Comparison of ENCODE assay signal across 8 cellular contexts in the genomic region with DNA sequence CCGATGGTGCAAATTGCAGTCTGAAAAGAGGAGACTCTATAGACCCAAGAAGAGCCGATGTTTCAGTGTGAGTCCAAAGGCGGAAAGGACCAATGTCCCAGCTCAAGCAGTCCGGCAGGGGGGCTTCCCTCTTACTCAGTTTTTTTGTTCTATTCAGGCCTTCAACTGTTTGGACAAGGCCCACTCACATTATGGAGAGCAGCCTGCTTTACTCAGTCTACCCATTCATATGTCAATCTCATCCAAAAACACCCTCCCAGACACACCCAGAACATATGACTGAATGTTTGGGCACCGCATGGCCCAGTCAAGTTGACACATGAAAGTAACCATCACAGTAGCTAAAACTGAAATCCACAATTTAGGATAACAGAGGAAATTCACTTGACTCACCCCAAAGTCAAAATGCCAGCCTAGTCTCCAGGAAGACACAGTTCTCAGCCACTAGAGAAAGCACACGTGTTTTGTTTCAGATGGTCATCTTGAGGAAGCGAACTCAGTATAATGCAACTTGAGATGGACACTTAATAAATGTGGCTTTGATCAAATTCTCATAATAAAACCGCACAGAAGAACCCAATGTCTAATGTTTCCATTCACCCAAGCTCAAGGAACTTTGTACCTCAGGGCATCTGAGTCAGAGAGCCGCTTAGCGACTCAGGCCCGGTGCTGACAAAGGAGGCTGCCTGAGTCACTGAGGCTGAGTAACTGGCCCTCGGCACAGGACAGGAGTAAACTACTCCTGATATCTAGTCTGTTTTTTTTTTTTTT. TPM values are rescaled to one million over a fixed set of nuclear protein-coding genes. Genes with fewer than 3 reads are reported as not detected.
DNase-seq lines count a peak whose midpoint lies in the region; ATAC-seq, FAIRE-seq and TF ChIP-seq lines count a peak whose summit lies in the region.

No MANE protein-coding gene starts in this region.

- CTCF ChIA-PET in Calu3 (lab: Charles Lee) = interaction anchor here (0.6 to 1.0 kb wide), 4 partner anchors 13 to 181 kb away, joined by 3 to 5 read pairs (median 3); no protein-coding TSS in a partner anchor

- H3K27ac Mint-ChIP-seq in Calu3 (ENCODE audit: unreplicated experiment) = peak overlapping the region; percentile 83

- H3K27me3 Mint-ChIP-seq in Calu3 (ENCODE audit: unreplicated experiment) = no peaks in the 10 kb centered on the region

- peak; percentile 93 for FAIRE-seq in RCC 7860 (lab: Jason Lieb, UNC)

- 48 to 59% methylated on average over 12 of the region's 12 CpGs for WGBS in esophagus, 2 donors

- H3K27me3 ChIP-seq in esophagus (ENCODE audit: control insufficient read depth in 1 of 2, insufficient read depth in 2 of 2, low read length in 2 of 2) = no peaks in the 10 kb centered on the region

- peaks cover 3 to 10% of the 10 kb centered on the region in 2 donors for H3K4me1 ChIP-seq in esophagus (ENCODE audit: control insufficient read depth in 2 of 2, insufficient read depth in 2 of 2, low read length in 1 of 2)

- peak overlapping the region; percentile 77 to 80 for H3K27ac ChIP-seq in esophagus (ENCODE audit: low read depth in 2 of 2, low read length in 1 of 2)

- no peaks in the 10 kb centered on the region for H3K9me3 Mint-ChIP-seq in Calu3 (ENCODE audit: low read depth, unreplicated experiment)

- no peaks in the 10 kb centered on the region for H3K9me3 ChIP-seq in esophagus (ENCODE audit: control insufficient read depth in 2 of 2, insufficient read depth in 1 of 2, low read depth in 1 of 2, low read length in 1 of 2)

- peak overlapping the region; percentile 84 for H3K4me3 Mint-ChIP-seq in Calu3 (ENCODE audit: low read depth, unreplicated experiment)

- peaks cover 52% of the 10 kb centered on the region for H3K4me1 Mint-ChIP-seq in Calu3 (ENCODE audit: low read depth, unreplicated experiment)

- H3K4me3 ChIP-seq in esophagus (ENCODE audit: low read depth in 1 of 2, low read length in 2 of 2) = peak overlapping the region in 1 of 2 donors; percentile 21
- H3K4me3 ChIP-seq in skeletal muscle cell (ENCODE audit: low read depth, low read length) = peak overlapping the region; percentile 98

- no TSS peak for BruUV-seq in Calu3 (replicated peaks; lab: Mats Ljungman, UMichigan)

- no peak for TF ChIP-seq CTCF in Calu3 (IDR thresholded peaks at IDR 0.05; ENCODE audit: unreplicated experiment)

- peaks cover 74% of the 10 kb centered on the region for H3K36me3 Mint-ChIP-seq in Calu3 (ENCODE audit: insufficient read depth, unreplicated experiment)

- no peaks in the 10 kb centered on the region for H3K36me3 ChIP-seq in esophagus (ENCODE audit: control insufficient read depth in 2 of 2, insufficient read depth in 2 of 2, low read length in 1 of 2)

- no peak for ATAC-seq in HG03457 (IDR thresholded peaks at IDR 0.05; ENCODE audit: unreplicated experiment)

- DNase-seq in Calu3 = peak; percentile 80
- peak; percentile 90 for DNase-seq in RCC 7860 (ENCODE audit: low spot score)
- DNase-seq in skeletal muscle cell (ENCODE audit: low read depth) = peak; percentile 86
- DNase-seq in NCI-H2171 treated with DMSO at 0.1 percent for 48 hours (lab: John Stamatoyannopoulos, UW) = no peak
- DNase-seq in retina = no peak
- DNase-seq in mesenteric fat pad (ENCODE audit: low spot score) = no peak

- intact Hi-C loops in Calu3 (cut with micrococcal nuclease; ENCODE audit: unreplicated experiment) = loop anchor here (2.0 kb wide), 3 partner anchors 18 to 122 kb away; no protein-coding TSS in a partner anchor

RNA-seq across cellular contexts. Expression of gene FHL2, which starts 2.4 kb away (rescaled TPM):
- total RNA-seq in Calu3 (2022) (51.9 and 67.4 TPM in 2 replicates), mesenteric fat pad (36.3 TPM)
- 10 to 100 TPM; 17.6 to 55.5 TPM for polyA plus RNA-seq in esophagus

RNA-seq across cellular contexts. Expression of gene C2orf49, which starts 59.1 kb away (rescaled TPM):
- total RNA-seq in Calu3 (2022) = 18.1 and 19.0 TPM in 2 replicates
- 1 to 10 TPM; 6.6 to 8.7 TPM for polyA plus RNA-seq in esophagus
- 12.8 TPM for total RNA-seq in mesenteric fat pad

Comparison
In these comparisons a context has a peak if more than half of its experiments do, and no peak if none do; other contexts are left out.
1. DNase-seq: peak in Calu3 (single experiment), RCC 7860 (single experiment) and skeletal muscle cell (single experiment); none in NCI-H2171 treated with DMSO at 0.1 percent for 48 hours (single experiment), retina (single experiment) and mesenteric fat pad (single experiment).